ENCODE assay signal across 19 cellular contexts in the genomic region with DNA sequence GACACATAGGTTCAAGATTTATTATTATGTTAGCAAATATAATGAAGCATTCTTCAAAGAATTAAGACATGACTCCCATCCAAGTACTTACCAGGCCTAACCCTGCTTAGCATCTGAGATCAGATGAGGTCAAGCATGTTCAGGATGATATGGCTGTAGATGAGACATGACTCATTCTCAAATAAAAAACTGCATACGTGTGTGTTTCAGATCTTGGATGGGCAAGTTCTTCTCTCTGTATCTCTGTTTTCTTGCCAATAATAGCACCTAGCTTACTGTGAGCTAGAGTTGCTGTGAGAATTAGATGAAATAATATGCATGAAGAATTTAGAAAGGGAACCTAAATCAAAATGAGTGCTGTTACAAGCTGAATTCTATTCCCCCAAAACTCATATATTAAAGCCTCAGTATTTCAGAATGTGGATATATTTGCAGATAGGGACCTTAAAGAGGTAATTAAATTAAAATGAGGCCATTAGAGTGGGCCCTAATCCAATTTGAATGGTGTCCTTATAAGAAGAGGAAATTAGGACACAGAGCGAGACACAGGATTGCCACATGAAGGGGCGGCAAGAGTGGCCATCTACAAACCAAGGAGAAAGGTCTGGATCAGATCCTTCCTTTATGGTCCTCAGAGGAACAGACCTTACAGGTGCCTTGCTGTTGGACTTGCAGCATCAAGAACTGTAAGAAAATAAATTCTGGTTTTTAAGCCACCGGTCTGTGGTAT.
A peak's percentile ranks its signal among the peaks of the same experiment; 100 is the strongest.
DNase-seq lines count a peak whose midpoint lies in the region; TF ChIP-seq lines count a peak whose summit lies in the region.
"Had no signal": no experiment of that assay in that cellular context is flagged by ENCODE, and none has a peak within 500 bp of the region (broad histone marks: within the 10 kb centered on the region; RNA-seq: fewer than 3 reads in every experiment).

No MANE protein-coding gene starts in this region.

- no peak overlapping the region for H2AK5ac ChIP-seq in mesendoderm (ENCODE audit: low read length)

- H3K27ac ChIP-seq in mesendoderm (ENCODE audit: low read depth, low read length), result no peak overlapping the region
- H3K27ac ChIP-seq: 22Rv1; BLaER1 treated with 17β-estradiol and CSF1 and Interleukin-3, amounts not matched to agents 10 nM and 100 nM had no signal

- peak overlapping the region; percentile 49 for H3K4me3 ChIP-seq in BE2C (ENCODE audit: low read depth, low read length)
- H3K4me3 ChIP-seq in LNCaP clone FGC (ENCODE audit: low read depth, low read length), result no peak overlapping the region
- H3K4me3 ChIP-seq in mesendoderm (ENCODE audit: low read length), result no peak overlapping the region
- H3K4me3 ChIP-seq: BLaER1 treated with 17β-estradiol and CSF1 and Interleukin-3, amounts not matched to agents 10 nM and 100 nM; HAP-1 had no signal

- TF ChIP-seq CTCF in BE2C (IDR thresholded peaks at IDR 0.05; ENCODE audit: low read depth, low read length), result no peak
- no peak for TF ChIP-seq CTCF in LNCaP clone FGC (IDR thresholded peaks at IDR 0.05; ENCODE audit: control insufficient read depth, extremely low read depth, insufficient read depth)

- H3K4ac ChIP-seq in mesendoderm (ENCODE audit: low read depth, low read length), result no peak overlapping the region

- no peak overlapping the region for H3K4me2 ChIP-seq in mesendoderm (ENCODE audit: low read length)
- H3K4me2 ChIP-seq: BLaER1 treated with 17β-estradiol and CSF1 and Interleukin-3, amounts not matched to agents 10 nM and 100 nM had no signal

- DNase-seq in NCI-H82 (lab: John Stamatoyannopoulos, UW) (peak; percentile 26), NCI-H82 treated with DMSO at 0.1 percent for 48 hours (lab: John Stamatoyannopoulos, UW; ENCODE audit: unreplicated experiment) (no peak), BE2C (peak; percentile 57), LNCaP clone FGC (ENCODE audit: low read depth) (peak; percentile 10), OCI-M1 (lab: John Stamatoyannopoulos, UW) (peak; percentile 28), mesendoderm (no peak), SW 1271 (lab: John Stamatoyannopoulos, UW) (no peak)
- DNase-seq in activated effector memory CD4-positive, alpha-beta T cell treated with Interleukin-2 at 50 U/mL for 16 hours, result no peak
- DNase-seq: CD4-positive, alpha-beta T cell; CD8-positive, alpha-beta memory T cell; DMS 273 treated with DMSO at 0.1 percent for 48 hours; DMS53; DMS79 treated with DMSO at 0.1 percent for 48 hours; GF-D8; GOT3; HFFc6 had no signal

- no peaks in the 10 kb centered on the region for H3K79me1 ChIP-seq in mesendoderm (ENCODE audit: low read length)

- no peak overlapping the region for H4K5ac ChIP-seq in mesendoderm (ENCODE audit: low read length)

- H2BK15ac ChIP-seq in mesendoderm (replicated peaks; ENCODE audit: low read depth), result no peak overlapping the region

- no peak overlapping the region for H4K8ac ChIP-seq in mesendoderm (ENCODE audit: low read depth, low read length)

- H3K56ac ChIP-seq in mesendoderm (ENCODE audit: low read length), result no peak overlapping the region

- no peaks in the 10 kb centered on the region for H3K79me2 ChIP-seq in mesendoderm (ENCODE audit: control insufficient read depth, insufficient read depth, low read length)

- H3K9ac ChIP-seq in mesendoderm (ENCODE audit: low read length), result no peak overlapping the region
- H3K9ac ChIP-seq: BLaER1 treated with 17β-estradiol and CSF1 and Interleukin-3, amounts not matched to agents 10 nM and 100 nM had no signal

- H3K18ac ChIP-seq in mesendoderm (ENCODE audit: low read length), result no peak overlapping the region

- H2BK5ac ChIP-seq in mesendoderm (ENCODE audit: low read length), result no peak overlapping the region

- no peak overlapping the region for H3K23ac ChIP-seq in mesendoderm (ENCODE audit: low read length)

- H3K36me3 ChIP-seq in BE2C (no peaks in the 10 kb centered on the region), mesendoderm (ENCODE audit: control insufficient read depth, insufficient read depth, low read length) (no peaks in the 10 kb centered on the region)
- H3K36me3 ChIP-seq: BLaER1 treated with 17β-estradiol and CSF1 and Interleukin-3, amounts not matched to agents 10 nM and 100 nM; HAP-1 had no signal

- no peaks in the 10 kb centered on the region for H3K9me3 ChIP-seq in BE2C
- H3K9me3 ChIP-seq: HAP-1 had no signal

- WGBS in mesendoderm (ENCODE audit: extremely low coverage, insufficient coverage, low lambda C conversion rate), result no CpG with 5 or more reads among the region's 4 CpGs

- H3K4me1 ChIP-seq in BE2C, result peaks cover 11% of the 10 kb centered on the region
- H3K4me1 ChIP-seq in mesendoderm (ENCODE audit: control insufficient read depth, low read depth, low read length), result no peaks in the 10 kb centered on the region
- H3K4me1 ChIP-seq: BLaER1 treated with 17β-estradiol and CSF1 and Interleukin-3, amounts not matched to agents 10 nM and 100 nM; HAP-1 had no signal

- no peak overlapping the region for H2BK120ac ChIP-seq in mesendoderm (ENCODE audit: low read depth, low read length)

- H3K27me3 ChIP-seq in BE2C, result no peaks in the 10 kb centered on the region
- no peaks in the 10 kb centered on the region for H3K27me3 ChIP-seq in mesendoderm (ENCODE audit: insufficient read depth, low read length, poor library complexity)
- H3K27me3 ChIP-seq: BLaER1 treated with 17β-estradiol and CSF1 and Interleukin-3, amounts not matched to agents 10 nM and 100 nM had no signal

Comparison
In these comparisons a context has a peak if more than half of its experiments do, and no peak if none do; other contexts are left out.
1. DNase-seq: peak in NCI-H82 (single experiment), BE2C (single experiment), LNCaP clone FGC (single experiment) and OCI-M1 (single experiment); none in NCI-H82 treated with DMSO at 0.1 percent for 48 hours (single experiment), activated effector memory CD4-positive, alpha-beta T cell treated with Interleukin-2 at 50 U/mL for 16 hours (single experiment), mesendoderm (single experiment) and SW 1271 (0 of 2).